1 cellular context compared by ENCODE assay signal in the genomic region with DNA sequence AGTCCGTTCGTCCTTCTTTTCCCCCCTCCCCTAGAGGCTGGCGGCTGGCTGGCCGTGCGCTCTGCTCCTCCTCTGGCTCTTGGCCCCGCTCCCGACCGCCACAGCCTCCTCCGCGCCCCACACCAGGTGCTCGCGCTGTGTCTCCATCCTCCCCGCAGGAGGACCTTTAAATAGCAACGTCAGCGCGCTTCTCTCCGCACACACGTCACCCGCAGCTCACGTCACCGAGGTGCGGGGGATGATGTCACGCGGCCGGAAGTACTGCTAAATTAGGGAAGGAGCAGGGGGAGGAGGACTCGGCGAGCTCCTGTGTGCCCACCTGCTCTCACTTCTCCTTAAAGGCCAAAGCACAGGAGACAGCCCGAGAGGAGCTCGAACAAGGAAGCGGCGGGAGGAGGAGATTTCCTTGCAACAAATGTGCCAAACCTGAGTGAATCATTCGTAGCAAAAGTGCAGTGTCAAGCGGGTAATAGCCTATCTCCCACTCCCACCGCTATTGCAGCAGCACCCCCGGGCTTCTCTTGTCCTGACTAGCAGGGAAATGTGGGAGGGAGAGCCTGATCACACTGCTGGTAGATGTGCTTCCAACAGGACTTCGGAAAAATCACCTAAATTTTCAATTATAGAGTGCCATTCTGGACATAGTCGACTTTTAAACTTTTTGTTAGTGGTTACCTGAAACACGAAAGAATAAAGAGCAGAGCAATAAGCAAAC.
TF ChIP-seq lines count a peak whose summit lies in the region.

No MANE protein-coding gene starts in this region.

TF ChIP-seq in WTC11, 78 proteins besides CTCF, POLR2A, EP300 and RAD21 (continued from another document and continues in another):
- TF ChIP-seq ZNF532 (CRISPR knock-in tag; IDR thresholded peaks at IDR 0.05; ENCODE audit: borderline replicate concordance) (0 out of 2 replicates have a peak, but pooled peaks have one; percentile 81), MXD4 (CRISPR knock-in tag; IDR thresholded peaks at IDR 0.05; ENCODE audit: borderline replicate concordance) (no peak), TEAD1 (CRISPR knock-in tag; IDR thresholded peaks at IDR 0.05) (peak; percentile 77), CBFB (CRISPR knock-in tag; IDR thresholded peaks at IDR 0.05; ENCODE audit: low read depth) (no peak), ZBTB43 (CRISPR knock-in tag; IDR thresholded peaks at IDR 0.05) (no peak), ESRRA (CRISPR knock-in tag; IDR thresholded peaks at IDR 0.05; ENCODE audit: borderline replicate concordance) (no peak), IRF1 (CRISPR knock-in tag; IDR thresholded peaks at IDR 0.05) (peak; percentile 77; the same call in 1 of the 2 replicates), TEAD4 (CRISPR knock-in tag; IDR thresholded peaks at IDR 0.05) (no peak), TP53 (CRISPR knock-in tag; IDR thresholded peaks at IDR 0.05) (no peak), ZNF317 (CRISPR knock-in tag; IDR thresholded peaks at IDR 0.05; ENCODE audit: borderline replicate concordance, low read depth) (no peak), ATF2 (CRISPR knock-in tag; IDR thresholded peaks at IDR 0.05; ENCODE audit: borderline replicate concordance, low read depth) (peak; percentile 49; the same call in 1 of the 2 replicates), NFATC4 (CRISPR knock-in tag; IDR thresholded peaks at IDR 0.05) (no peak), ZNF671 (CRISPR knock-in tag; IDR thresholded peaks at IDR 0.05) (no peak), ATF1 (CRISPR knock-in tag; IDR thresholded peaks at IDR 0.05) (no peak), PRRX2 (CRISPR knock-in tag; IDR thresholded peaks at IDR 0.05) (0 out of 2 replicates have a peak, but pooled peaks have one; percentile 76), NR3C1 (CRISPR knock-in tag; conservative IDR thresholded peaks at IDR 0.05; ENCODE audit: low read depth) (no peak), SMAD3 (CRISPR knock-in tag; IDR thresholded peaks at IDR 0.05; ENCODE audit: borderline replicate concordance) (peak; percentile 51; the same call in 1 of the 2 replicates), PRDM15 (CRISPR knock-in tag; IDR thresholded peaks at IDR 0.05) (no peak; the same call in 1 of the 2 replicates), NFE2L1 (CRISPR knock-in tag; IDR thresholded peaks at IDR 0.05) (no peak; the same call in 1 of the 2 replicates), GABPB1 (CRISPR knock-in tag; IDR thresholded peaks at IDR 0.05) (peak; percentile 76), SP1 (CRISPR knock-in tag; conservative IDR thresholded peaks at IDR 0.05) (peak; percentile 65; the same call in 1 of the 2 replicates)
- TF ChIP-seq, protein P1, sequence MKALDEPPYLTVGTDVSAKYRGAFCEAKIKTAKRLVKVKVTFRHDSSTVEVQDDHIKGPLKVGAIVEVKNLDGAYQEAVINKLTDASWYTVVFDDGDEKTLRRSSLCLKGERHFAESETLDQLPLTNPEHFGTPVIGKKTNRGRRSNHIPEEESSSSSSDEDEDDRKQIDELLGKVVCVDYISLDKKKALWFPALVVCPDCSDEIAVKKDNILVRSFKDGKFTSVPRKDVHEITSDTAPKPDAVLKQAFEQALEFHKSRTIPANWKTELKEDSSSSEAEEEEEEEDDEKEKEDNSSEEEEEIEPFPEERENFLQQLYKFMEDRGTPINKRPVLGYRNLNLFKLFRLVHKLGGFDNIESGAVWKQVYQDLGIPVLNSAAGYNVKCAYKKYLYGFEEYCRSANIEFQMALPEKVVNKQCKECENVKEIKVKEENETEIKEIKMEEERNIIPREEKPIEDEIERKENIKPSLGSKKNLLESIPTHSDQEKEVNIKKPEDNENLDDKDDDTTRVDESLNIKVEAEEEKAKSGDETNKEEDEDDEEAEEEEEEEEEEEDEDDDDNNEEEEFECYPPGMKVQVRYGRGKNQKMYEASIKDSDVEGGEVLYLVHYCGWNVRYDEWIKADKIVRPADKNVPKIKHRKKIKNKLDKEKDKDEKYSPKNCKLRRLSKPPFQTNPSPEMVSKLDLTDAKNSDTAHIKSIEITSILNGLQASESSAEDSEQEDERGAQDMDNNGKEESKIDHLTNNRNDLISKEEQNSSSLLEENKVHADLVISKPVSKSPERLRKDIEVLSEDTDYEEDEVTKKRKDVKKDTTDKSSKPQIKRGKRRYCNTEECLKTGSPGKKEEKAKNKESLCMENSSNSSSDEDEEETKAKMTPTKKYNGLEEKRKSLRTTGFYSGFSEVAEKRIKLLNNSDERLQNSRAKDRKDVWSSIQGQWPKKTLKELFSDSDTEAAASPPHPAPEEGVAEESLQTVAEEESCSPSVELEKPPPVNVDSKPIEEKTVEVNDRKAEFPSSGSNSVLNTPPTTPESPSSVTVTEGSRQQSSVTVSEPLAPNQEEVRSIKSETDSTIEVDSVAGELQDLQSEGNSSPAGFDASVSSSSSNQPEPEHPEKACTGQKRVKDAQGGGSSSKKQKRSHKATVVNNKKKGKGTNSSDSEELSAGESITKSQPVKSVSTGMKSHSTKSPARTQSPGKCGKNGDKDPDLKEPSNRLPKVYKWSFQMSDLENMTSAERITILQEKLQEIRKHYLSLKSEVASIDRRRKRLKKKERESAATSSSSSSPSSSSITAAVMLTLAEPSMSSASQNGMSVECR (CRISPR knock-in tag; IDR thresholded peaks at IDR 0.05; ENCODE audit: borderline replicate concordance), result peak; percentile 59; the same call in 1 of the 2 replicates
- TF ChIP-seq, protein P2, sequence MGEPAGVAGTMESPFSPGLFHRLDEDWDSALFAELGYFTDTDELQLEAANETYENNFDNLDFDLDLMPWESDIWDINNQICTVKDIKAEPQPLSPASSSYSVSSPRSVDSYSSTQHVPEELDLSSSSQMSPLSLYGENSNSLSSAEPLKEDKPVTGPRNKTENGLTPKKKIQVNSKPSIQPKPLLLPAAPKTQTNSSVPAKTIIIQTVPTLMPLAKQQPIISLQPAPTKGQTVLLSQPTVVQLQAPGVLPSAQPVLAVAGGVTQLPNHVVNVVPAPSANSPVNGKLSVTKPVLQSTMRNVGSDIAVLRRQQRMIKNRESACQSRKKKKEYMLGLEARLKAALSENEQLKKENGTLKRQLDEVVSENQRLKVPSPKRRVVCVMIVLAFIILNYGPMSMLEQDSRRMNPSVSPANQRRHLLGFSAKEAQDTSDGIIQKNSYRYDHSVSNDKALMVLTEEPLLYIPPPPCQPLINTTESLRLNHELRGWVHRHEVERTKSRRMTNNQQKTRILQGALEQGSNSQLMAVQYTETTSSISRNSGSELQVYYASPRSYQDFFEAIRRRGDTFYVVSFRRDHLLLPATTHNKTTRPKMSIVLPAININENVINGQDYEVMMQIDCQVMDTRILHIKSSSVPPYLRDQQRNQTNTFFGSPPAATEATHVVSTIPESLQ (CRISPR knock-in tag; IDR thresholded peaks at IDR 0.05), result no peak
- TF ChIP-seq, protein P3, sequence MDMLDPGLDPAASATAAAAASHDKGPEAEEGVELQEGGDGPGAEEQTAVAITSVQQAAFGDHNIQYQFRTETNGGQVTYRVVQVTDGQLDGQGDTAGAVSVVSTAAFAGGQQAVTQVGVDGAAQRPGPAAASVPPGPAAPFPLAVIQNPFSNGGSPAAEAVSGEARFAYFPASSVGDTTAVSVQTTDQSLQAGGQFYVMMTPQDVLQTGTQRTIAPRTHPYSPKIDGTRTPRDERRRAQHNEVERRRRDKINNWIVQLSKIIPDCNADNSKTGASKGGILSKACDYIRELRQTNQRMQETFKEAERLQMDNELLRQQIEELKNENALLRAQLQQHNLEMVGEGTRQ (CRISPR knock-in tag; IDR thresholded peaks at IDR 0.05), result peak; percentile 82
- TF ChIP-seq, protein P4, sequence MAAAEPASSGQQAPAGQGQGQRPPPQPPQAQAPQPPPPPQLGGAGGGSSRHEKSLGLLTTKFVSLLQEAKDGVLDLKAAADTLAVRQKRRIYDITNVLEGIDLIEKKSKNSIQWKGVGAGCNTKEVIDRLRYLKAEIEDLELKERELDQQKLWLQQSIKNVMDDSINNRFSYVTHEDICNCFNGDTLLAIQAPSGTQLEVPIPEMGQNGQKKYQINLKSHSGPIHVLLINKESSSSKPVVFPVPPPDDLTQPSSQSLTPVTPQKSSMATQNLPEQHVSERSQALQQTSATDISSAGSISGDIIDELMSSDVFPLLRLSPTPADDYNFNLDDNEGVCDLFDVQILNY (CRISPR knock-in tag; IDR thresholded peaks at IDR 0.05), result no peak
- TF ChIP-seq, protein P5, sequence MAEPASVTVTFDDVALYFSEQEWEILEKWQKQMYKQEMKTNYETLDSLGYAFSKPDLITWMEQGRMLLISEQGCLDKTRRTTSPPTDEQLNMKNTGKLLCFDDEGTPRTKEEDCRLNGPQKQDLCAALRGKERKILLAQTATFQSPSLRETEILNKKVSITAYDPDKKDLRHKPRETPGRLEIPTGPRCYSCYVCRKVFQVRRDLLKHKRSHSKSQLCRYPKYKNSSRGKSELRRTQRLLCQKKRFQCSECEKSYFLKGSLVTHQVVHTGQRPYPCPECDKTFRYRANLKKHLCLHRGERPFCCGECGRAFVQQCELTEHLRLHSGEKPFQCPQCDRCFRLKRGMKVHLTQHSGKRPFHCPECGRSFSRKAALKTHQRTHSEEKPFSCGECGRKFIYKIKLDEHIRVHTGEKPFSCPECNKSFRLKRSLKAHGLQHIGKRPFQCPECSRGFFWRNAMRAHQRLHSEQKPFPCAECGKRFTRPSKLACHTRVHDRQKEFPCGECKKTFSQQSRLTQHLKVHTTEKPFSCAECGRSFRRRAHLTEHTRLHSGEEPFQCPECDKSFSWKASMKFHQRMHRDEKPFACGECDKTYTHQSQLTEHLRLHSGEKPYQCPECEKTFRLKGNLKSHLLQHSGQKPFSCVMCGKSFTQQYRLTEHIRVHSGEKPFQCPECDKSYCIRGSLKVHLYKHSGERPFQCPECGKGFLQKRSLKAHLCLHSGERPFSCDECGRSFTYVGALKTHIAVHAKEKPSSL (CRISPR knock-in tag; conservative IDR thresholded peaks at IDR 0.05), result no peak
